Comparison of ENCODE assay signal across 1 cellular context in the genomic region with DNA sequence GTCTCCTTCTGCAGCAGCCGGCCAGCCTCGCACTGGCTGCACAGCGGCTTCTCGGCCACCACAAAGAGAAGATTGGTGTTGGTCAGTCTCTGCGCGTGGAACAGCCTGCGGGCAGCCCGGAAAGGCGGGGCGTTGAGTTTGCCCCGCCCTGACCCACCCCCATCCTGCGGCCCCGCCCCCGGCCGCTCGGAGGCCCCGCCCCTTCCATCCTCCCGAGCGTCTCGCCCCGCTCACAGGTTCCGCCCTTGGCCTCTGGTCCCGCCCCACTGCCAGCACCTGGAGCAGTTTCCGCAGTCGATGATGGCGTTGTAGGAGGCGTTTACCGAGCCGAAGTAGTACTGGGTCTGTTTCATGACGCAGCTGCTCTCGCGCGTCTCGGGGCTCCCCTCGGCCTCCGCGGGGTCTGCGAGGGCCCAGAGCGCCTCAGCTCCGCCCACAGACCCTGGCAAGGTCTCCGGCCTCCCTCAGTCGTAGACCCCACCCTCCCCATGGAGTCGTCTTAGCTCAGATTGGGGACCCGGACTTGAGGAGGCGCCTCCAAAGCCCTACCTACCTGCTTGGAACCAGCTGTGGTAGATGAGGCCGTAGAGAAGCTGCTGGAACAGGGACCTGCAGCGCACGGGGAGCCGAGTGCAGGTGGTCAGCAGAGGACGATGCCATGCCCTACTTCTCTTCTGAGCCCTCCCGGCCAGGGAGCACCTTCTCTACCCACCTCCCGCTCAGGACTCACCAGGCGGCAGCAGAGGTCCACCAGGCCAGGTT.
TF ChIP-seq lines count a peak whose summit lies in the region.

No MANE protein-coding gene starts in this region.

TF ChIP-seq in GM12878, 131 proteins besides CTCF, POLR2A, EP300 and RAD21:
- TF ChIP-seq ZZZ3 (IDR thresholded peaks at IDR 0.05; ENCODE audit: control insufficient read depth, insufficient read length, low read depth) (no peak), CHD2 (IDR thresholded peaks at IDR 0.05; ENCODE audit: borderline replicate concordance, low read depth, low read length) (peak; percentile 16; the same call in 1 of the 2 replicates)
TF ChIP-seq in GM12878: peak in this region for 1.
